ENCODE assay signal across 13 cellular contexts in genomic region chrX:53321943-53322497, GRCh38. TPM values are rescaled to one million over a fixed set of nuclear protein-coding genes. Genes with fewer than 3 reads are reported as not detected.
DNase-seq lines count a peak whose midpoint lies in the region; ATAC-seq and TF ChIP-seq lines count a peak whose summit lies in the region.
"Had no signal": no experiment of that assay in that cellular context is flagged by ENCODE, and none has a peak within 500 bp of the region (broad histone marks: within the 10 kb centered on the region; RNA-seq: fewer than 3 reads in every experiment).

No MANE protein-coding gene starts in this region.

- H3K27ac Mint-ChIP-seq in T-helper 1 cell treated with Interleukin-12 subunit alpha and Interleukin-12 subunit beta and Interleukin-4 antibody, amounts not matched to agents 30 μg/mL and 1 μg/mL, for 36 hours = no peak overlapping the region
- no peak overlapping the region for H3K27ac Mint-ChIP-seq in dendritic cell treated with granulocyte-macrophage colony-stimulating factor and Interleukin-4, amounts not matched to agents 40 ng/mL and 50 ng/mL, for 4 days
- no peak overlapping the region for H3K27ac Mint-ChIP-seq in neural crest cell (ENCODE audit: unreplicated experiment)

- peaks cover 37% of the 10 kb centered on the region for H3K4me1 ChIP-seq in HUES6 (ENCODE audit: control insufficient read depth, insufficient read depth, low read length)

- H3K27me3 Mint-ChIP-seq in T-helper 1 cell treated with Interleukin-12 subunit alpha and Interleukin-12 subunit beta and Interleukin-4 antibody, amounts not matched to agents 30 μg/mL and 1 μg/mL, for 36 hours (ENCODE audit: low read depth) = peaks cover 74% of the 10 kb centered on the region
- peaks cover 53% of the 10 kb centered on the region for H3K27me3 Mint-ChIP-seq in dendritic cell treated with granulocyte-macrophage colony-stimulating factor and Interleukin-4, amounts not matched to agents 40 ng/mL and 50 ng/mL, for 4 days
- peaks cover 83% of the 10 kb centered on the region for H3K27me3 Mint-ChIP-seq in neural crest cell (ENCODE audit: low read depth)

- H3K27me3 ChIP-seq in HUES6 (ENCODE audit: control insufficient read depth, insufficient read depth, low read length) = peaks cover 83% of the 10 kb centered on the region
- H3K27me3 ChIP-seq in WERI-Rb-1 (ENCODE audit: insufficient read depth, low read depth, severe bottlenecking) = peaks cover 79% of the 10 kb centered on the region
- H3K27me3 ChIP-seq: gastroesophageal sphincter had no signal

- H3K9me3 Mint-ChIP-seq in T-helper 1 cell treated with Interleukin-12 subunit alpha and Interleukin-12 subunit beta and Interleukin-4 antibody, amounts not matched to agents 30 μg/mL and 1 μg/mL, for 36 hours = no peaks in the 10 kb centered on the region
- no peaks in the 10 kb centered on the region for H3K9me3 Mint-ChIP-seq in dendritic cell treated with granulocyte-macrophage colony-stimulating factor and Interleukin-4, amounts not matched to agents 40 ng/mL and 50 ng/mL, for 4 days
- peaks cover 6% of the 10 kb centered on the region for H3K9me3 Mint-ChIP-seq in neural crest cell

- no peak for DNase-seq in T-helper 1 cell
- no peak for DNase-seq in neural crest cell (ENCODE audit: low read depth, low spot score)
- DNase-seq in WERI-Rb-1 = no peak
- no peak for DNase-seq in KG1 (lab: John Stamatoyannopoulos, UW)
- DNase-seq: 8988T, NCI-H1417, NCI-H510A had no signal

- intact Hi-C loops in dendritic cell treated with granulocyte-macrophage colony-stimulating factor and Interleukin-4, amounts not matched to agents 40 ng/mL and 50 ng/mL, for 4 days (cut with micrococcal nuclease) = loop anchor here (10.0 kb wide), 1 partner anchor 53 kb away; no protein-coding TSS in a partner anchor

- peaks cover 5% of the 10 kb centered on the region for H3K4me1 Mint-ChIP-seq in T-helper 1 cell treated with Interleukin-12 subunit alpha and Interleukin-12 subunit beta and Interleukin-4 antibody, amounts not matched to agents 30 μg/mL and 1 μg/mL, for 36 hours (ENCODE audit: low read depth)
- peaks cover 42% of the 10 kb centered on the region for H3K4me1 Mint-ChIP-seq in dendritic cell treated with granulocyte-macrophage colony-stimulating factor and Interleukin-4, amounts not matched to agents 40 ng/mL and 50 ng/mL, for 4 days (ENCODE audit: low read depth)
- peaks cover 8% of the 10 kb centered on the region for H3K4me1 Mint-ChIP-seq in neural crest cell

- no peaks in the 10 kb centered on the region for H3K9me3 ChIP-seq in HUES6 (ENCODE audit: control insufficient read depth, insufficient read depth, low read depth, low read length)
- no peaks in the 10 kb centered on the region for H3K9me3 ChIP-seq in WERI-Rb-1 (ENCODE audit: severe bottlenecking)
- H3K9me3 ChIP-seq: gastroesophageal sphincter had no signal

- peak overlapping the region; percentile 50 for H3K4me3 Mint-ChIP-seq in T-helper 1 cell treated with Interleukin-12 subunit alpha and Interleukin-12 subunit beta and Interleukin-4 antibody, amounts not matched to agents 30 μg/mL and 1 μg/mL, for 36 hours
- H3K4me3 Mint-ChIP-seq in dendritic cell treated with granulocyte-macrophage colony-stimulating factor and Interleukin-4, amounts not matched to agents 40 ng/mL and 50 ng/mL, for 4 days = peak overlapping the region; percentile 64
- H3K4me3 Mint-ChIP-seq in neural crest cell = peak overlapping the region; percentile 38

- H3K36me3 ChIP-seq in HUES6 (ENCODE audit: control insufficient read depth, insufficient read depth, low read length) = no peaks in the 10 kb centered on the region
- H3K36me3 ChIP-seq in WERI-Rb-1 = no peaks in the 10 kb centered on the region
- H3K36me3 ChIP-seq: gastroesophageal sphincter had no signal

- no peak for ATAC-seq in GM18907 (IDR thresholded peaks at IDR 0.05; ENCODE audit: unreplicated experiment)

- no peak overlapping the region for H3K9ac ChIP-seq in HUES6 (ENCODE audit: low read length)

- TF ChIP-seq CTCF in neural crest cell (conservative IDR thresholded peaks at IDR 0.05) (no peak), WERI-Rb-1 (IDR thresholded peaks at IDR 0.05; ENCODE audit: low read depth, low read length) (no peak)

- H3K36me3 Mint-ChIP-seq in T-helper 1 cell treated with Interleukin-12 subunit alpha and Interleukin-12 subunit beta and Interleukin-4 antibody, amounts not matched to agents 30 μg/mL and 1 μg/mL, for 36 hours (ENCODE audit: low read depth) = no peaks in the 10 kb centered on the region
- peaks cover 9% of the 10 kb centered on the region for H3K36me3 Mint-ChIP-seq in dendritic cell treated with granulocyte-macrophage colony-stimulating factor and Interleukin-4, amounts not matched to agents 40 ng/mL and 50 ng/mL, for 4 days (ENCODE audit: low read depth)
- H3K36me3 Mint-ChIP-seq in neural crest cell (ENCODE audit: low read depth) = peaks cover 2% of the 10 kb centered on the region

- H3K27ac ChIP-seq in HUES6 (ENCODE audit: low read depth, low read length) (no peak overlapping the region), WERI-Rb-1 (no peak overlapping the region)
- H3K27ac ChIP-seq: gastroesophageal sphincter had no signal

- H3K4me3 ChIP-seq in HUES6 (ENCODE audit: low read depth, low read length) = peak overlapping the region; percentile 39
- no peak overlapping the region for H3K4me3 ChIP-seq in WERI-Rb-1 (ENCODE audit: low read depth, low read length)
- H3K4me3 ChIP-seq: smooth muscle cell had no signal

RNA-seq across cellular contexts. Expression of gene IQSEC2, which starts 40.6 kb away (rescaled TPM):
- 0.96 and 1.7 TPM in 2 replicates for total RNA-seq in neural crest cell
